ENCODE assay signal across 8 cellular contexts in the genomic region with DNA sequence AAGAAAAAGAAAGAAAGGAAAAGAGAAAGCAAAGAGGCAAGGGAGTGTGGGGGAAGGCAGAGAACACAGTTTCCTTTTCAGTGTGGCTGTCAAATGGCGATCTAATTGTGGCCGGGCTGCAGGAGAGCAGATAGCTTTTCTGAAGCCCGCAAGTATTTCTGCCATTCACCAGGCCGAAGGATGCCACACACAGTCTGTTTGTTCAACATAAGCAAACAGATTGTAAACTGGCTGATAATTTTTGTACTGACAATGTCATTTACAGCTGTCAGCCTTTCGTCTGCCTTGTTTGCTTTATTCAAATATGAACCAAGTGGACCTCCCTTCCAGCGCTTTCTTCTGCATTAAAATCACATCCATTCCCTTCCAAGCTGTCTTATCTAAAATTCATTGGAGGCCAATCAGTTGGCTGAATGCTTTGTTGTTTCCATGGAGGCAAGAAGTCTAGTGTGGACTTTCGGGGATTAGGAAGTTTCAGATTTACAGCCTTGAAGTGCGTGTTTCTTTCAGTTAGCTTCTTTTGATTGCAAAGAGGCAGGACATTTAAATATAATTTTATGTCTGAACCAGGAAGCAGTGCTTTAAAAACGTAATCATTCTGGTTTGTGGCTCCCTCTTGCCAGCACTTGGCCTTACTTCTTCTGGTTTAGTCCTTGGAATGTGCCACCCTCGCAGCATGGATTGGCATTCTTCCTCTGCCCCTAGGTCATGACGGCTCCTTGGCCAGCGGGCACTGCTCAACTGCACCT.
DNase-seq lines count a peak whose midpoint lies in the region; ATAC-seq and TF ChIP-seq lines count a peak whose summit lies in the region.

No MANE protein-coding gene starts in this region.

- ATAC-seq in stimulated activated naive CD8-positive, alpha-beta T cell treated with anti-CD3 and anti-CD28 coated beads, Interleukin-15, Interleukin-2, amounts not matched to agents 100 U/mL and 50 U/mL, for 24 hours, result no peak
- ATAC-seq in mucosa of descending colon, result peak; percentile 76
- ATAC-seq in GM18873 (IDR thresholded peaks at IDR 0.05; ENCODE audit: low FRiP score, unreplicated experiment), result no peak

- DNase-seq in stimulated activated naive CD8-positive, alpha-beta T cell treated with anti-CD3 and anti-CD28 coated beads, Interleukin-15, Interleukin-2, amounts not matched to agents 100 U/mL and 50 U/mL, for 24 hours, result no peak
- DNase-seq in adipocyte (ENCODE audit: low read depth) (no peak), mucosa of descending colon (peak in 1 of 3 donors; percentile 33), A673 (ENCODE audit: low spot score) (no peak), SW480 (ENCODE audit: low spot score) (no peak)
- no peak for DNase-seq in activated naive CD4-positive, alpha-beta T cell treated with Interleukin-2 at 50 U/mL for 16 hours

- POLR2A ChIA-PET in A673 (lab: Charles Lee; ENCODE audit: low non-redundant PET), result no interaction called here

- H3K9me3 Mint-ChIP-seq in stimulated activated naive CD8-positive, alpha-beta T cell treated with anti-CD3 and anti-CD28 coated beads, Interleukin-15, Interleukin-2, amounts not matched to agents 100 ng/mL and 50 ng/mL, for 24 hours, result peaks cover 5% of the 10 kb centered on the region

- H3K4me1 ChIP-seq in adipocyte (ENCODE audit: control insufficient read depth, insufficient read depth, low read length), result peaks cover 25% of the 10 kb centered on the region
- H3K4me1 ChIP-seq in mucosa of descending colon (ENCODE audit: low read depth), result peaks cover 13% of the 10 kb centered on the region
- H3K4me1 ChIP-seq in A673 (ENCODE audit: insufficient read depth, low read length, poor library complexity, severe bottlenecking), result no peaks in the 10 kb centered on the region

- H3K9ac ChIP-seq in adipocyte (ENCODE audit: low read length), result peak overlapping the region; percentile 45

- no peaks in the 10 kb centered on the region for H3K36me3 Mint-ChIP-seq in stimulated activated naive CD8-positive, alpha-beta T cell treated with anti-CD3 and anti-CD28 coated beads, Interleukin-15, Interleukin-2, amounts not matched to agents 100 ng/mL and 50 ng/mL, for 24 hours (ENCODE audit: low read depth)

- H3K36me3 ChIP-seq in adipocyte (ENCODE audit: control insufficient read depth, insufficient read depth, low read length, severe bottlenecking) (no peaks in the 10 kb centered on the region), mucosa of descending colon (ENCODE audit: low read depth) (no peaks in the 10 kb centered on the region), A673 (ENCODE audit: insufficient read depth, low read length, poor library complexity, severe bottlenecking) (no peaks in the 10 kb centered on the region)

- no TSS peak for BruUV-seq in A673 (replicated peaks; lab: Mats Ljungman, UMichigan)

- no peak overlapping the region for H3K27ac Mint-ChIP-seq in stimulated activated naive CD8-positive, alpha-beta T cell treated with anti-CD3 and anti-CD28 coated beads, Interleukin-15, Interleukin-2, amounts not matched to agents 100 ng/mL and 50 ng/mL, for 24 hours

- peak overlapping the region; percentile 29 for H3K4me3 Mint-ChIP-seq in stimulated activated naive CD8-positive, alpha-beta T cell treated with anti-CD3 and anti-CD28 coated beads, Interleukin-15, Interleukin-2, amounts not matched to agents 100 ng/mL and 50 ng/mL, for 24 hours

- no peaks in the 10 kb centered on the region for H3K4me1 Mint-ChIP-seq in stimulated activated naive CD8-positive, alpha-beta T cell treated with anti-CD3 and anti-CD28 coated beads, Interleukin-15, Interleukin-2, amounts not matched to agents 100 ng/mL and 50 ng/mL, for 24 hours (ENCODE audit: low read depth)

- no peaks in the 10 kb centered on the region for H3K27me3 ChIP-seq in adipocyte (replicated peaks; ENCODE audit: control insufficient read depth, insufficient read depth, low read length)
- peaks cover 52% of the 10 kb centered on the region for H3K27me3 ChIP-seq in A673 (replicated peaks; ENCODE audit: insufficient read depth, low read depth, low read length, poor library complexity)

- H3K4me3 ChIP-seq in adipocyte (ENCODE audit: low read length) (peak overlapping the region; percentile 68), mucosa of descending colon (no peak overlapping the region), A673 (ENCODE audit: low read depth, low read length, poor library complexity, severe bottlenecking) (no peak overlapping the region)

- intact Hi-C loops in mucosa of descending colon (cut with DNase I, micrococcal nuclease), result no loop called here
- intact Hi-C loops in A673 (cut with micrococcal nuclease; ENCODE audit: unreplicated experiment), result no loop called here

- H3K27me3 Mint-ChIP-seq in stimulated activated naive CD8-positive, alpha-beta T cell treated with anti-CD3 and anti-CD28 coated beads, Interleukin-15, Interleukin-2, amounts not matched to agents 100 ng/mL and 50 ng/mL, for 24 hours, result peaks cover 16% of the 10 kb centered on the region

- H3K9me3 ChIP-seq in adipocyte (ENCODE audit: control insufficient read depth, low read length) (no peaks in the 10 kb centered on the region), mucosa of descending colon (no peaks in the 10 kb centered on the region), A673 (ENCODE audit: low read depth, low read length, poor library complexity, severe bottlenecking) (no peaks in the 10 kb centered on the region)

- TF ChIP-seq CTCF in mucosa of descending colon (IDR thresholded peaks at IDR 0.05), result no peak
- no peak for TF ChIP-seq CTCF in A673 (conservative IDR thresholded peaks at IDR 0.05; ENCODE audit: low read depth, low read length)

- H3K27ac ChIP-seq in A673 (ENCODE audit: low read depth, low read length, poor library complexity, severe bottlenecking), result no peak overlapping the region

- CTCF ChIA-PET in A673 (lab: Charles Lee), result no interaction called here
